Comparison of ENCODE assay signal across 22 cellular contexts in the genomic region with DNA sequence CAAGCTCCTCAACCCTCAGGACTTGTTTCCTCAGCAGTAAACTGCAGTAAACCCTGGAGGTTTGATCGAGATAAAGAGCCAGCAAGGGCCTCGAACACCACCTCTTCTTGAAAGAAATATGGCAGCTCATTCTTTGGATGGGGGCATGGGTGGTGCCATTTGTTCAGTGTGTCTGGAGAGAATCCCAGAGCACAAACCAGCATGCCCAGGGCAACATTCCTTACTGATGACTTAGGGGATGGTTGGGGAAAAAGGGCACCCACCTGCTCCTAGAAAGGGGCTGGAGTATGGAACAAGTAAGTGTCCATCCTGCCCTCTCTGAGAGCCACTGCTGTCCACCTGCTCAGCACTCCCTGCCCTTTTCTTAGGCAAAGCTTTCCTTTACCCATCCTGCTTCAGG. TPM values are rescaled to one million over a fixed set of nuclear protein-coding genes. Genes with fewer than 3 reads are reported as not detected.
DNase-seq lines count a peak whose midpoint lies in the region; ATAC-seq and TF ChIP-seq lines count a peak whose summit lies in the region.
"Had no signal": no experiment of that assay in that cellular context is flagged by ENCODE, and none has a peak within 500 bp of the region (broad histone marks: within the 10 kb centered on the region; RNA-seq: fewer than 3 reads in every experiment).

No MANE protein-coding gene starts in this region.

- no peaks in the 10 kb centered on the region for H3K27me3 Mint-ChIP-seq in MCF 10A (ENCODE audit: insufficient read depth, unreplicated experiment)

- POLR2A ChIA-PET in MCF 10A (lab: Yijun Ruan, JAX): interaction anchor here (0.6 to 1.5 kb wide), 2 partner anchors 31 to 444 kb away, joined by 3 to 8 read pairs; partner anchors contain the start of gene ZFAND3
- POLR2A ChIA-PET in PC-9 (lab: Charles Lee; ENCODE audit: unreplicated experiment): interaction anchor here (0.7 kb wide), 1 partner anchor 70 kb away, joined by 5 read pairs; no protein-coding TSS in a partner anchor

- H3K4me1 Mint-ChIP-seq in MCF 10A (ENCODE audit: insufficient read depth, unreplicated experiment): peaks cover 20% of the 10 kb centered on the region

- H3K36me3 Mint-ChIP-seq in MCF 10A (ENCODE audit: insufficient read depth, unreplicated experiment): no peaks in the 10 kb centered on the region

- no peaks in the 10 kb centered on the region for H3K4me1 ChIP-seq in breast epithelium
- peaks cover 16% of the 10 kb centered on the region for H3K4me1 ChIP-seq in PC-9 (replicated peaks; ENCODE audit: insufficient read depth)
- H3K4me1 ChIP-seq in uterus: peaks cover 0 to 9% of the 10 kb centered on the region in 2 donors
- H3K4me1 ChIP-seq in spleen: peaks cover 9 to 31% (median 23%) of the 10 kb centered on the region in 6 donors

- no peak overlapping the region for H3K4me2 ChIP-seq in PC-9

- DNase-seq in MCF 10A (ENCODE audit: unreplicated experiment) (peak; percentile 13), breast epithelium (ENCODE audit: low spot score in 2 of 2) (no peak), PC-9 (peak; percentile 58 to 60), fibroblast of peridontal ligament (ENCODE audit: extremely low read depth) (peak; percentile 9), uterus (no peak), C1 segment of cervical spinal cord (lab: John Stamatoyannopoulos, UW) (no peak), spleen (no peak)
- DNase-seq: activated CD4-positive, alpha-beta memory T cell treated with anti-CD3 and anti-CD28 coated beads, Interleukin-2, amount 10 ng/mL, durations not matched to agents 7 days and 5 days; activated effector memory CD4-positive, alpha-beta T cell treated with Interleukin-2 at 50 U/mL for 16 hours; cerebellar nuclear complex; dorsolateral prefrontal cortex; NCI-H1105 treated with DMSO at 0.1 percent for 48 hours; NCI-H2029; NCI-H69; SHP77; sigmoid colon; stimulated activated naive CD8-positive, alpha-beta T cell treated with anti-CD3 and anti-CD28 coated beads, Interleukin-15, amount 100 ng/mL, for 72 hours; tibial artery had no signal

- no peak overlapping the region for H2AFZ ChIP-seq in PC-9

- BruUV-seq in MCF 10A (replicated peaks; lab: Mats Ljungman, UMichigan) (no TSS peak), PC-9 (replicated peaks; lab: Mats Ljungman, UMichigan) (no TSS peak)

- H4K20me1 ChIP-seq in PC-9 (ENCODE audit: insufficient read depth): no peaks in the 10 kb centered on the region

- H3K4me3 Mint-ChIP-seq in MCF 10A (ENCODE audit: unreplicated experiment): no peak overlapping the region
- H3K4me3 Mint-ChIP-seq: activated CD4-positive, alpha-beta memory T cell treated with anti-CD3 and anti-CD28 coated beads, Interleukin-2, amount 10 ng/mL, durations not matched to agents 7 days and 5 days; B cell; neural crest cell; stimulated activated naive CD8-positive, alpha-beta T cell treated with anti-CD3 and anti-CD28 coated beads, Interleukin-15, amount 100 ng/mL, for 72 hours had no signal

- H3K9me2 ChIP-seq in PC-9 (ENCODE audit: insufficient read depth): no peaks in the 10 kb centered on the region

- CTCF ChIA-PET in MCF 10A (lab: Yijun Ruan, JAX): interaction anchor here (0.6 to 1.4 kb wide), 3 partner anchors 115 to 706 kb away, joined by 4 read pairs; no protein-coding TSS in a partner anchor
- CTCF ChIA-PET in PC-9 (lab: Charles Lee): interaction anchor here (0.8 kb wide), 1 partner anchor 18 kb away, joined by 3 read pairs; no protein-coding TSS in a partner anchor

- no peaks in the 10 kb centered on the region for H3K79me2 ChIP-seq in PC-9 (ENCODE audit: low read depth)

- H3F3A ChIP-seq in PC-9 (ENCODE audit: insufficient read depth, low read depth): 0 out of 2 replicates have a peak, but pooled peaks cover 6% of the 10 kb centered on the region

- H3K4me3 ChIP-seq in breast epithelium (no peak overlapping the region), PC-9 (no peak overlapping the region), uterus (no peak overlapping the region), spleen (no peak overlapping the region)
- H3K4me3 ChIP-seq: dorsolateral prefrontal cortex, sigmoid colon, tibial artery had no signal

- no peak overlapping the region for H3K27ac Mint-ChIP-seq in MCF 10A (ENCODE audit: low read depth, unreplicated experiment)
- H3K27ac Mint-ChIP-seq: activated CD4-positive, alpha-beta memory T cell treated with anti-CD3 and anti-CD28 coated beads, Interleukin-2, amount 10 ng/mL, durations not matched to agents 7 days and 5 days; B cell; stimulated activated naive CD8-positive, alpha-beta T cell treated with anti-CD3 and anti-CD28 coated beads, Interleukin-15, amount 100 ng/mL, for 72 hours had no signal

- no peak for TF ChIP-seq POLR2A in breast epithelium (IDR thresholded peaks at IDR 0.05)
- TF ChIP-seq POLR2A in uterus (IDR thresholded peaks at IDR 0.05): no peak
- no peak for TF ChIP-seq POLR2A in spleen (IDR thresholded peaks at IDR 0.05)

- H3K36me3 ChIP-seq in breast epithelium (no peaks in the 10 kb centered on the region), PC-9 (ENCODE audit: low read depth) (no peaks in the 10 kb centered on the region), uterus (no peaks in the 10 kb centered on the region), spleen (no peaks in the 10 kb centered on the region)
- H3K36me3 ChIP-seq: sigmoid colon, tibial artery had no signal

- WGBS in spleen, 5 donors: 71 to 92% (median 83%) methylated on average over 2 of the region's 2 CpGs

- ATAC-seq in HG02763 (IDR thresholded peaks at IDR 0.05; ENCODE audit: unreplicated experiment): no peak
- ATAC-seq: stimulated activated naive CD8-positive, alpha-beta T cell treated with anti-CD3 and anti-CD28 coated beads, Interleukin-15, amount 100 ng/mL, for 72 hours had no signal

- H3K9me3 ChIP-seq in breast epithelium (no peaks in the 10 kb centered on the region), PC-9 (ENCODE audit: insufficient read depth, low read depth) (no peaks in the 10 kb centered on the region), uterus (no peaks in the 10 kb centered on the region), spleen (no peaks in the 10 kb centered on the region)
- H3K9me3 ChIP-seq: sigmoid colon, tibial artery had no signal

- H3K27ac ChIP-seq in breast epithelium (no peak overlapping the region), PC-9 (no peak overlapping the region), uterus (no peak overlapping the region), spleen (no peak overlapping the region)
- H3K27ac ChIP-seq: dorsolateral prefrontal cortex, epithelial cell of prostate, sigmoid colon, tibial artery had no signal

- intact Hi-C loops in MCF 10A (cut with micrococcal nuclease): no loop called here
- intact Hi-C loops in breast epithelium (cut with DNase I; ENCODE audit: low total_unique reads): no loop called here
- intact Hi-C loops in PC-9 (cut with micrococcal nuclease; ENCODE audit: unreplicated experiment): no loop called here
- intact Hi-C loops in uterus (cut with DNase I; ENCODE audit: low total_unique reads): no loop called here
- intact Hi-C loops in spleen (cut with DNase I; ENCODE audit: low total_unique reads): no loop called here

- no peaks in the 10 kb centered on the region for H3K27me3 ChIP-seq in breast epithelium
- no peaks in the 10 kb centered on the region for H3K27me3 ChIP-seq in PC-9 (ENCODE audit: insufficient read depth, low read depth)
- no peaks in the 10 kb centered on the region for H3K27me3 ChIP-seq in uterus
- peaks cover 0 to 28% (median 16%) of the 10 kb centered on the region in 7 donors for H3K27me3 ChIP-seq in spleen (replicated peaks in 1 of 7)
- H3K27me3 ChIP-seq: dorsolateral prefrontal cortex, sigmoid colon, tibial artery had no signal

- no peaks in the 10 kb centered on the region for H3K9me3 Mint-ChIP-seq in MCF 10A (ENCODE audit: unreplicated experiment)
- H3K9me3 Mint-ChIP-seq: activated CD4-positive, alpha-beta memory T cell treated with anti-CD3 and anti-CD28 coated beads, Interleukin-2, amount 10 ng/mL, durations not matched to agents 7 days and 5 days; neural crest cell; stimulated activated naive CD8-positive, alpha-beta T cell treated with anti-CD3 and anti-CD28 coated beads, Interleukin-15, amount 100 ng/mL, for 72 hours had no signal

- no peak for TF ChIP-seq CTCF in MCF 10A (IDR thresholded peaks at IDR 0.05; ENCODE audit: unreplicated experiment)
- no peak for TF ChIP-seq CTCF in breast epithelium (IDR thresholded peaks at IDR 0.05)
- no peak for TF ChIP-seq CTCF in PC-9 (conservative IDR thresholded peaks at IDR 0.05)
- TF ChIP-seq CTCF in uterus (IDR thresholded peaks at IDR 0.05): no peak
- TF ChIP-seq CTCF in spleen (IDR thresholded peaks at IDR 0.05 in 8 of 11, conservative IDR thresholded peaks at IDR 0.05 in 3 of 11): no peak

RNA-seq across cellular contexts. Expression of gene ZFAND3, which starts 31.3 kb away (rescaled TPM):
- total RNA-seq in MCF 10A (2022) (85.0 and 100 TPM in 2 replicates), breast epithelium (10 to 100 TPM; 34.1 to 53.0 (median 36.0) TPM), PC-9 (2021) (37.9 and 46.8 TPM in 2 replicates), uterus (10 to 100 TPM in 3 of 4 donors, 1 to 10 TPM in 1; 5.0 to 81.9 (median 54.6) TPM), spleen (10 to 100 TPM; 43.8 to 63.7 (median 54.4) TPM)
- polyA plus RNA-seq in spleen: 10 to 100 TPM in 2 of 3 donors, 1 to 10 TPM in 1; 9.3 to 20.4 (median 13.5) TPM

Comparison
In these comparisons a context has a peak if more than half of its experiments do, and no peak if none do; other contexts are left out.
1. DNase-seq: peak in MCF 10A (single experiment), PC-9 (2 of 2) and fibroblast of peridontal ligament (single experiment); none in breast epithelium (0 of 2), uterus (0 of 2), C1 segment of cervical spinal cord (0 of 14) and spleen (single experiment).